ENCODE assay signal across 1 cellular context in the genomic region with DNA sequence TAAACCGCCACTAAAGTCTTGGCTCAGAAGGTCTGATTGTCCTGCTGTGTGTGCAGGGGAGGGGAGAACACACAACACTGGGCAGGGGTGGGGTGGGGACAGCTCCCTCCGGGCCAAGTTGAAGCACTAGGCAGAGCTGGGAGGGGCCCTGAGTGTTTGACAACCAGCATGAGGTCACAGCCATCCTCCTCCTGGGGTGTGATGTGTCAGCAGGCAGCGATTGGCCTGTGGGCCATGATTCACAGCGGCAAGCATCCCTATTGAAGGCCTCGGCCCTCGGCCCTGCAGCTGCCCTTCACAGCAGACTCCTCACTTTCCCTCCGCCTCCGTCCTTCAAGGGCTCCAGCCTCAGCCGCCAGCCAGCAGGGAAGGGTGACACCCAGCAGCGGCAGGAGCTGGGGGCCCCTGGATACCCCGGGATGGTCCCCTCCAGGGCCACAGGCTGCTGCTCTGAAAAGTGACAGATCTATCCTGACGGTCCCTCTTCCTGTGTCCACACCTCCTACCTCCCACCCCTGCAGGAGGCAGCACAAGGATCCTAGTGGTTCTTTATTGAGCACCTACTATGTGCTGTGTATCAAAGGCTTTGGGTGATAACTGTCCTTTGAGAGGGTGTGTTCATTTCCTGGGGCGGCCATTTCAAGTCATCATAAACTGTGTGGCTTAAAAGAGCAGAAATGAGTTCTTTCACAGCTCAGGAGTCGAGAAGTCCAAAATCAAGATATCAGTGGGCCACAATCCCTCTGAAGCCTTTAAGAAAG.
TF ChIP-seq lines count a peak whose summit lies in the region.

No MANE protein-coding gene starts in this region.

TF ChIP-seq in A549, 52 proteins besides CTCF, POLR2A, EP300 and RAD21 (continued from another document):
- TF ChIP-seq HEYL (CRISPR knock-in tag; IDR thresholded peaks at IDR 0.05) (no peak), PHF8 (IDR thresholded peaks at IDR 0.05; ENCODE audit: borderline replicate concordance, low read depth) (no peak), CBX2 (IDR thresholded peaks at IDR 0.05; ENCODE audit: borderline replicate concordance, low read depth) (no peak), ESRRA (IDR thresholded peaks at IDR 0.05; ENCODE audit: borderline replicate concordance, low read length) (no peak), KDM1A (IDR thresholded peaks at IDR 0.05; ENCODE audit: low read depth) (no peak), BHLHE40 (IDR thresholded peaks at IDR 0.05; ENCODE audit: low read depth, low read length) (no peak), HOXB13 (CRISPR knock-in tag; IDR thresholded peaks at IDR 0.05; ENCODE audit: low read depth) (no peak), ZC3H11A (IDR thresholded peaks at IDR 0.05) (no peak)
- TF ChIP-seq, protein P1, sequence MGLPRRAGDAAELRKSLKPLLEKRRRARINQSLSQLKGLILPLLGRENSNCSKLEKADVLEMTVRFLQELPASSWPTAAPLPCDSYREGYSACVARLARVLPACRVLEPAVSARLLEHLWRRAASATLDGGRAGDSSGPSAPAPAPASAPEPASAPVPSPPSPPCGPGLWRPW (IDR thresholded peaks at IDR 0.05) = no peak
- TF ChIP-seq, protein P2, sequence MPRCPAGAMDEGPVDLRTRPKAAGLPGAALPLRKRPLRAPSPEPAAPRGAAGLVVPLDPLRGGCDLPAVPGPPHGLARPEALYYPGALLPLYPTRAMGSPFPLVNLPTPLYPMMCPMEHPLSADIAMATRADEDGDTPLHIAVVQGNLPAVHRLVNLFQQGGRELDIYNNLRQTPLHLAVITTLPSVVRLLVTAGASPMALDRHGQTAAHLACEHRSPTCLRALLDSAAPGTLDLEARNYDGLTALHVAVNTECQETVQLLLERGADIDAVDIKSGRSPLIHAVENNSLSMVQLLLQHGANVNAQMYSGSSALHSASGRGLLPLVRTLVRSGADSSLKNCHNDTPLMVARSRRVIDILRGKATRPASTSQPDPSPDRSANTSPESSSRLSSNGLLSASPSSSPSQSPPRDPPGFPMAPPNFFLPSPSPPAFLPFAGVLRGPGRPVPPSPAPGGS (IDR thresholded peaks at IDR 0.05) = no peak
